In genomic region chr12:40208707-40209106, GRCh38 we compare ENCODE assay signal across 11 cellular contexts. TPM values are rescaled to one million over a fixed set of nuclear protein-coding genes. Genes with fewer than 3 reads are reported as not detected.
DNase-seq lines count a peak whose midpoint lies in the region; ATAC-seq and TF ChIP-seq lines count a peak whose summit lies in the region.
"Had no signal": no experiment of that assay in that cellular context is flagged by ENCODE, and none has a peak within 500 bp of the region (broad histone marks: within the 10 kb centered on the region; RNA-seq: fewer than 3 reads in every experiment).

No MANE protein-coding gene starts in this region.

- intact Hi-C loops in activated B cell treated with CpG ODN at 0.5 μM for 24 hours (cut with micrococcal nuclease), result loop anchor here (1.0 kb wide), 2 partner anchors 15 to 16 kb away; partner anchors contain the start of gene LRRK2

- CTCF ChIA-PET in activated B cell treated with CpG ODN at 0.5 μM for 24 hours (lab: Charles Lee), result interaction anchor here (1.0 to 1.9 kb wide), 7 partner anchors 11 to 103 kb away, joined by 3 to 6 read pairs (median 3); partner anchors contain the start of gene LRRK2

- H3K4me1 Mint-ChIP-seq in activated B cell treated with CpG ODN at 0.5 μM for 24 hours, result peaks cover 29% of the 10 kb centered on the region

- peaks cover 3% of the 10 kb centered on the region for H3K36me3 Mint-ChIP-seq in activated B cell treated with CpG ODN at 0.5 μM for 24 hours (ENCODE audit: low read depth)

- no peaks in the 10 kb centered on the region for H3K27me3 Mint-ChIP-seq in activated B cell treated with CpG ODN at 0.5 μM for 24 hours

- TF ChIP-seq CTCF in activated B cell treated with CpG ODN at 0.5 μM for 24 hours (IDR thresholded peaks at IDR 0.05), result no peak

- peaks cover 6% of the 10 kb centered on the region for H3K9me3 Mint-ChIP-seq in activated B cell treated with CpG ODN at 0.5 μM for 24 hours

- peak overlapping the region; percentile 90 for H3K27ac Mint-ChIP-seq in activated B cell treated with CpG ODN at 0.5 μM for 24 hours

- ATAC-seq in GM18498 (IDR thresholded peaks at IDR 0.05; ENCODE audit: unreplicated experiment) (peak; percentile 95), GM21447 (IDR thresholded peaks at IDR 0.05; ENCODE audit: unreplicated experiment) (peak; percentile 97), HG03175 (IDR thresholded peaks at IDR 0.05; ENCODE audit: unreplicated experiment) (peak; percentile 88), activated B cell treated with CpG ODN at 0.5 μM for 24 hours (ENCODE audit: low read depth) (peak; percentile 94)

- DNase-seq in activated B cell treated with CpG ODN at 0.5 μM for 24 hours (no peak), activated T-cell treated with anti-CD3 and anti-CD28 coated beads for 4 hours (no peak), NCI-H2029 (lab: John Stamatoyannopoulos, UW) (no peak), occipital lobe (lab: John Stamatoyannopoulos, UW) (no peak), NCI-H748 (lab: John Stamatoyannopoulos, UW; ENCODE audit: unreplicated experiment) (no peak)
- DNase-seq: activated CD8-positive, alpha-beta memory T cell treated with anti-CD3 and anti-CD28 coated beads, Interleukin-2, amount 50 U/mL, for 4 hours; GOT3; NK-92 treated with Interleukin-12 subunit alpha and Interleukin-12 subunit beta, amount 100 ng/mL, for 24 hours had no signal

- POLR2A ChIA-PET in activated B cell treated with CpG ODN at 0.5 μM for 24 hours (lab: Charles Lee), result interaction anchor here (0.6 to 4.4 kb wide), 16 partner anchors 8 to 105 kb away, joined by 3 to 82 read pairs (median 4); partner anchors contain the start of gene LRRK2

- H3K4me3 Mint-ChIP-seq in activated B cell treated with CpG ODN at 0.5 μM for 24 hours, result peak overlapping the region; percentile 61

RNA-seq across cellular contexts. Expression of gene LRRK2, which starts 16.1 kb away (rescaled TPM):
- total RNA-seq in activated B cell treated with CpG ODN at 0.5 μM for 24 hours (59.9 and 71.7 TPM in 2 replicates), occipital lobe (12.2 TPM)
